In genomic region chr1:155481761-155482160, GRCh38 we compare ENCODE assay signal across 28 cellular contexts.
"Had no signal": no experiment of that assay in that cellular context is flagged by ENCODE, and none has a peak within 500 bp of the region (broad histone marks: within the 10 kb centered on the region; RNA-seq: fewer than 3 reads in every experiment).

No MANE protein-coding gene starts in this region.

- ATAC-seq: effector memory CD8-positive, alpha-beta T cell; heart right ventricle; lower lobe of right lung; right lobe of liver; stimulated activated naive CD8-positive, alpha-beta T cell treated with anti-CD3 and anti-CD28 coated beads, Interleukin-15, Interleukin-2, amounts not matched to agents 100 U/mL and 50 U/mL, for 24 hours; T-helper 17 cell had no signal

- DNase-seq: activated CD4-positive, alpha-beta T cell treated with anti-CD3 and anti-CD28 coated beads for 4 hours; activated CD4-positive, alpha-beta T cell treated with anti-CD3 and anti-CD28 coated beads, Interleukin-2, amount 50 U/mL, for 48 hours; activated CD4-positive, CD25-positive, alpha-beta regulatory T cell; activated naive CD4-positive, alpha-beta T cell treated with Interleukin-2 at 50 U/mL for 16 hours; activated naive CD8-positive, alpha-beta T cell treated with anti-CD3 and anti-CD28 coated beads for 36 hours; activated T-cell treated with anti-CD3 and anti-CD28 coated beads, Interleukin-2, amount 50 U/mL, for 48 hours; colonic mucosa; dorsolateral prefrontal cortex; effector memory CD8-positive, alpha-beta T cell; foreskin fibroblast; heart right ventricle; kidney; lower lobe of right lung; mesendoderm; naive B cell; occipital lobe; posterior cingulate gyrus; right lobe of liver; stimulated activated CD4-positive, alpha-beta T cell treated with anti-CD3 and anti-CD28 coated beads, Interleukin-2, amount 100 ng/mL, for 48 hours; stimulated activated CD8-positive, alpha-beta memory T cell treated with anti-CD3 and anti-CD28 coated beads, Interleukin-4, amount 100 ng/mL, for 48 hours; stimulated activated naive CD8-positive, alpha-beta T cell treated with anti-CD3 and anti-CD28 coated beads, Interleukin-15, Interleukin-2, amounts not matched to agents 100 U/mL and 50 U/mL, for 24 hours; SW 1271; T-helper 17 cell; upper lobe of left lung had no signal

- H3K4me3 Mint-ChIP-seq: activated naive CD8-positive, alpha-beta T cell treated with anti-CD3 and anti-CD28 coated beads for 36 hours; central memory CD8-positive, alpha-beta T cell; effector memory CD8-positive, alpha-beta T cell; naive B cell; neural crest cell; T-helper 17 cell had no signal

- H3K4me1 ChIP-seq: colonic mucosa, upper lobe of left lung had no signal

- H3K4me3 ChIP-seq: colonic mucosa, dorsolateral prefrontal cortex, esophagus muscularis mucosa, heart right ventricle, lower lobe of right lung, right lobe of liver, smooth muscle cell, upper lobe of left lung had no signal

- H3K9me3 ChIP-seq: colonic mucosa, esophagus muscularis mucosa, heart right ventricle, lower lobe of right lung, right lobe of liver, upper lobe of left lung had no signal

- H3K27me3 Mint-ChIP-seq: activated naive CD8-positive, alpha-beta T cell treated with anti-CD3 and anti-CD28 coated beads for 36 hours; central memory CD8-positive, alpha-beta T cell; effector memory CD8-positive, alpha-beta T cell; naive B cell; T-helper 17 cell had no signal

- H3K9me3 Mint-ChIP-seq: activated naive CD8-positive, alpha-beta T cell treated with anti-CD3 and anti-CD28 coated beads for 36 hours; central memory CD8-positive, alpha-beta T cell; effector memory CD8-positive, alpha-beta T cell; naive B cell; neural crest cell had no signal

- H3K27ac Mint-ChIP-seq: activated naive CD8-positive, alpha-beta T cell treated with anti-CD3 and anti-CD28 coated beads for 36 hours; effector memory CD8-positive, alpha-beta T cell; T-helper 17 cell had no signal

- H3K27me3 ChIP-seq: colonic mucosa, dorsolateral prefrontal cortex, esophagus muscularis mucosa, heart right ventricle, right lobe of liver, upper lobe of left lung had no signal

- FAIRE-seq: kidney had no signal

- H3K27ac ChIP-seq: colonic mucosa, esophagus muscularis mucosa, heart right ventricle, lower lobe of right lung, right lobe of liver, upper lobe of left lung had no signal

- H3K4me1 Mint-ChIP-seq: neural crest cell had no signal

- H3K4me2 ChIP-seq: smooth muscle cell had no signal
